Comparison of ENCODE assay signal across 9 cellular contexts in genomic region chr15:64653757-64654156, GRCh38.
DNase-seq lines count a peak whose midpoint lies in the region; ATAC-seq, FAIRE-seq and TF ChIP-seq lines count a peak whose summit lies in the region.
"Had no signal": no experiment of that assay in that cellular context is flagged by ENCODE, and none has a peak within 500 bp of the region (broad histone marks: within the 10 kb centered on the region; RNA-seq: fewer than 3 reads in every experiment).

No MANE protein-coding gene starts in this region.

- WGBS in IMR-90 (ENCODE audit: extremely low coverage in 2 of 2, insufficient read length in 1 of 2), 2 experiments, result no CpG with 5 or more reads among the region's 3 CpGs

- H3K27me3 ChIP-seq in IMR-90 (ENCODE audit: control insufficient read depth, insufficient read depth, low read length) (no peaks in the 10 kb centered on the region), adipocyte (replicated peaks; ENCODE audit: control insufficient read depth, insufficient read depth, low read length) (no peaks in the 10 kb centered on the region), lower lobe of right lung (ENCODE audit: low read depth) (no peaks in the 10 kb centered on the region)

- no peak overlapping the region for H2AK9ac ChIP-seq in IMR-90 (replicated peaks; ENCODE audit: low read depth, low read length, poor library complexity)

- H3K9ac ChIP-seq in IMR-90 (ENCODE audit: low read depth, low read length) (no peak overlapping the region), adipocyte (ENCODE audit: low read length) (no peak overlapping the region)

- no peak overlapping the region for H2AFZ ChIP-seq in IMR-90 (replicated peaks; ENCODE audit: low read length, poor library complexity)

- H3K4me3 Mint-ChIP-seq in CD14-positive monocyte, result no peak overlapping the region

- BruUV-seq in IMR-90 (replicated peaks; lab: Mats Ljungman, UMichigan), result no TSS peak

- TF ChIP-seq POLR2A in IMR-90 (IDR thresholded peaks at IDR 0.05; ENCODE audit: low read depth, low read length) (no peak), GM12891 (IDR thresholded peaks at IDR 0.05; ENCODE audit: low read depth, low read length) (no peak)

- POLR2A ChIA-PET in IMR-90 (lab: Charles Lee; ENCODE audit: unreplicated experiment), result no interaction called here

- no peak overlapping the region for H4K91ac ChIP-seq in IMR-90 (ENCODE audit: insufficient read depth, low read depth, low read length)

- DNase-seq in CD14-positive monocyte (ENCODE audit: low spot score) (no peak), IMR-90 (peak; percentile 31), adipocyte (ENCODE audit: low read depth) (peak; percentile 53), lower lobe of right lung (no peak), activated gamma-delta T cell treated with Interleukin-2 at 50 U/mL for 16 hours (no peak), GM12891 (ENCODE audit: insufficient read length, low spot score) (no peak)
- DNase-seq: activated CD4-positive, CD25-positive, alpha-beta regulatory T cell treated with anti-CD3 and anti-CD28 coated beads, Interleukin-2, amount 50 U/mL, for 72 hours had no signal

- peak; percentile 53 for TF ChIP-seq RAD21 in IMR-90 (IDR thresholded peaks at IDR 0.05; ENCODE audit: low read length)

- in situ Hi-C loops in IMR-90 (cut with MboI; ENCODE audit: low sequenced_read_pairs), result loop anchor here (25.0 kb wide), 1 partner anchor 466 kb away; no protein-coding TSS in a partner anchor

- no peak overlapping the region for H2BK20ac ChIP-seq in IMR-90 (ENCODE audit: low read depth, low read length)

- FAIRE-seq in GM12891 (lab: Jason Lieb, UNC), result no peak

- H3K79me1 ChIP-seq in IMR-90 (ENCODE audit: low read depth in 1 of 2, low read length in 2 of 2), result peaks cover 17 to 61% of the 10 kb centered on the region in 2 experiments

- H3K18ac ChIP-seq in IMR-90 (ENCODE audit: low read depth, low read length), result no peak overlapping the region

- TF ChIP-seq CTCF in CD14-positive monocyte (IDR thresholded peaks at IDR 0.05), result peak; percentile 46
- peak; percentile 47 for TF ChIP-seq CTCF in IMR-90 (conservative IDR thresholded peaks at IDR 0.05; ENCODE audit: low read depth, low read length)
- TF ChIP-seq CTCF in lower lobe of right lung (IDR thresholded peaks at IDR 0.05), result peak; percentile 37

- no peak overlapping the region for H3K14ac ChIP-seq in IMR-90 (replicated peaks; ENCODE audit: low read depth, low read length)

- H3K27ac ChIP-seq in IMR-90 (ENCODE audit: insufficient read depth, low read length) (no peak overlapping the region), lower lobe of right lung (no peak overlapping the region)

- no peak overlapping the region for H3K23ac ChIP-seq in IMR-90 (ENCODE audit: low read depth, low read length)

- H2BK5ac ChIP-seq in IMR-90 (ENCODE audit: low read depth, low read length, poor library complexity, severe bottlenecking), result no peak overlapping the region

- no peak overlapping the region for H2BK120ac ChIP-seq in IMR-90 (ENCODE audit: low read depth, low read length)

- intact Hi-C loops in CD14-positive monocyte (cut with micrococcal nuclease), result no loop called here
- intact Hi-C loops in IMR-90 (cut with micrococcal nuclease), result loop anchor here (1.0 kb wide), 2 partner anchors 38 to 226 kb away; no protein-coding TSS in a partner anchor
- intact Hi-C loops in lower lobe of right lung (cut with DNase I), result no loop called here

- no peak overlapping the region for H4K5ac ChIP-seq in IMR-90 (ENCODE audit: low read depth, low read length)

- H3K4me1 ChIP-seq in IMR-90 (ENCODE audit: control insufficient read depth, insufficient read depth, low read length) (peaks cover 7% of the 10 kb centered on the region), adipocyte (ENCODE audit: control insufficient read depth, insufficient read depth, low read length) (no peaks in the 10 kb centered on the region), lower lobe of right lung (peaks cover 19% of the 10 kb centered on the region)

- H3K4me3 ChIP-seq in IMR-90 (ENCODE audit: insufficient read depth, low read depth, low read length) (no peak overlapping the region), adipocyte (ENCODE audit: low read length) (no peak overlapping the region), lower lobe of right lung (no peak overlapping the region)

- no peak overlapping the region for H3K27ac Mint-ChIP-seq in CD14-positive monocyte

- H3K9me3 Mint-ChIP-seq in CD14-positive monocyte, result no peaks in the 10 kb centered on the region

- H4K20me1 ChIP-seq in IMR-90 (ENCODE audit: insufficient read depth, low read length), result peaks cover 5% of the 10 kb centered on the region; the same call in 1 of the 2 replicates

- dilution Hi-C loops in IMR-90 (cut with HindIII; ENCODE audit: low sequenced_read_pairs, unreplicated experiment), result no loop called here

- peaks cover 3% of the 10 kb centered on the region; the same call in 1 of the 2 replicates for H3K36me3 ChIP-seq in IMR-90 (ENCODE audit: control insufficient read depth, insufficient read depth, low read length)
- no peaks in the 10 kb centered on the region for H3K36me3 ChIP-seq in adipocyte (ENCODE audit: control insufficient read depth, insufficient read depth, low read length, severe bottlenecking)
- H3K36me3 ChIP-seq in lower lobe of right lung, result no peaks in the 10 kb centered on the region

- no peaks in the 10 kb centered on the region for H3K9me3 ChIP-seq in IMR-90 (ENCODE audit: control insufficient read depth, insufficient read depth, low read length)
- no peaks in the 10 kb centered on the region for H3K9me3 ChIP-seq in adipocyte (ENCODE audit: control insufficient read depth, low read length)
- H3K9me3 ChIP-seq in lower lobe of right lung, result no peaks in the 10 kb centered on the region

- H3K36me3 Mint-ChIP-seq in CD14-positive monocyte, result peaks cover 6 to 14% of the 10 kb centered on the region in 2 donors

- no peak overlapping the region for H3K4me2 ChIP-seq in IMR-90 (ENCODE audit: low read depth, low read length)

- H3K4ac ChIP-seq in IMR-90 (ENCODE audit: low read depth, low read length), result no peak overlapping the region

- peak; percentile 47; the same call in 1 of the 2 replicates for ATAC-seq in IMR-90 (ENCODE audit: low read depth)
- ATAC-seq in lower lobe of right lung, result no peak
- no peak for ATAC-seq in GM18868 (IDR thresholded peaks at IDR 0.05; ENCODE audit: unreplicated experiment)
- no peak for ATAC-seq in HG03565 (IDR thresholded peaks at IDR 0.05; ENCODE audit: unreplicated experiment)

- H3K56ac ChIP-seq in IMR-90 (ENCODE audit: extremely low read depth, insufficient read depth, low read length), result no peak overlapping the region

- peaks cover 4% of the 10 kb centered on the region for H3K4me1 Mint-ChIP-seq in CD14-positive monocyte

- no peak overlapping the region for H2BK15ac ChIP-seq in IMR-90 (ENCODE audit: low read depth, low read length)

- H3K27me3 Mint-ChIP-seq in CD14-positive monocyte (ENCODE audit: low read depth in 3 of 3), result no peaks in the 10 kb centered on the region

- peaks cover 6% of the 10 kb centered on the region; the same call in 1 of the 2 replicates for H3K9me1 ChIP-seq in IMR-90 (ENCODE audit: insufficient read depth, low read length)

- H2AK5ac ChIP-seq in IMR-90 (ENCODE audit: low read depth, low read length), result no peak overlapping the region

- H4K8ac ChIP-seq in IMR-90 (ENCODE audit: low read depth in 2 of 2, low read length in 2 of 2), result no peak overlapping the region

- CTCF ChIA-PET in IMR-90 (lab: Yijun Ruan, JAX), result interaction anchor here (0.6 to 1.4 kb wide), 7 partner anchors 8 to 480 kb away, joined by 3 to 5 read pairs (median 4); no protein-coding TSS in a partner anchor

TF ChIP-seq in IMR-90, 13 proteins besides CTCF, POLR2A, EP300 and RAD21:
- TF ChIP-seq ELK1 (IDR thresholded peaks at IDR 0.05; ENCODE audit: borderline replicate concordance, low read depth, low read length), result no peak
- no peak for TF ChIP-seq MXI1 (IDR thresholded peaks at IDR 0.05; ENCODE audit: borderline replicate concordance, low read depth, low read length)
- no peak for TF ChIP-seq MAZ (IDR thresholded peaks at IDR 0.05; ENCODE audit: borderline replicate concordance, low read depth, low read length)
- TF ChIP-seq SMC3 (IDR thresholded peaks at IDR 0.05; ENCODE audit: low read depth, low read length), result peak; percentile 39; the same call in 1 of the 2 replicates

TF ChIP-seq in GM12891, 5 proteins besides CTCF, POLR2A, EP300 and RAD21:
- no peak for TF ChIP-seq POLR2AphosphoS5 (IDR thresholded peaks at IDR 0.05; ENCODE audit: low read depth, low read length)
- TF ChIP-seq PAX5 (IDR thresholded peaks at IDR 0.05; ENCODE audit: insufficient read depth, low read length, severe bottlenecking), result no peak
- TF ChIP-seq SPI1 (IDR thresholded peaks at IDR 0.05; ENCODE audit: low read depth, low read length), result no peak
- TF ChIP-seq POU2F2 (IDR thresholded peaks at IDR 0.05; ENCODE audit: low read depth, low read length), result no peak
- no peak for TF ChIP-seq TAF1 (IDR thresholded peaks at IDR 0.05; ENCODE audit: low read depth, low read length)

Comparison
In these comparisons a context has a peak if more than half of its experiments do, and no peak if none do; other contexts are left out.
1. DNase-seq: peak in IMR-90 (single experiment) and adipocyte (single experiment); none in CD14-positive monocyte (single experiment), lower lobe of right lung (single experiment), activated gamma-delta T cell treated with Interleukin-2 at 50 U/mL for 16 hours (single experiment) and GM12891 (single experiment).
2. Peak in every context shown above with its lines, with median percentiles within 50 percentile points of each other: CTCF ChIP-seq.